25 cellular contexts compared by ENCODE assay signal in genomic region chr10:66222462-66223046, GRCh38.
DNase-seq lines count a peak whose midpoint lies in the region; ATAC-seq, FAIRE-seq and TF ChIP-seq lines count a peak whose summit lies in the region.
"Had no signal": no experiment of that assay in that cellular context is flagged by ENCODE, and none has a peak within 500 bp of the region (broad histone marks: within the 10 kb centered on the region; RNA-seq: fewer than 3 reads in every experiment).

No MANE protein-coding gene starts in this region.

- 40% methylated on average over 3 of the region's 3 CpGs for WGBS in mammary epithelial cell (ENCODE audit: low coverage, missing lambda C conversion rate)
- WGBS in K562 (ENCODE audit: insufficient coverage, low coverage, missing lambda C conversion rate) = 5% methylated on average over 3 of the region's 3 CpGs

- CTCF ChIA-PET in MCF 10A (lab: Yijun Ruan, JAX) = no interaction called here
- CTCF ChIA-PET in mammary epithelial cell (lab: Charles Lee; ENCODE audit: low non-redundant PET) = no interaction called here
- CTCF ChIA-PET in HEK293 (lab: Yijun Ruan, JAX) = no interaction called here
- CTCF ChIA-PET in K562 (lab: Yijun Ruan, JAX; ENCODE audit: low intra/inter-chr PET ratio) = interaction anchor here (0.5 kb wide), 1 partner anchor 257 kb away, joined by 3 read pairs; no protein-coding TSS in a partner anchor

- no peak for TF ChIP-seq POLR2A in K562 (conservative IDR thresholded peaks at IDR 0.05)

- TF ChIP-seq RAD21 in K562 (CRISPR knock-in tag; conservative IDR thresholded peaks at IDR 0.05 in 1 of 2, IDR thresholded peaks at IDR 0.05 in 1 of 2) = no peak

- ATAC-seq in K562 = no peak
- ATAC-seq: GM12878 had no signal

- no peaks in the 10 kb centered on the region for H3K79me2 ChIP-seq in mammary epithelial cell (ENCODE audit: insufficient read depth, low read length)
- no peaks in the 10 kb centered on the region for H3K79me2 ChIP-seq in K562 (ENCODE audit: control insufficient read depth, insufficient read depth, low read length)

- H3K4me3 ChIP-seq in mammary epithelial cell (replicated peaks in 1 of 3; ENCODE audit: insufficient read depth in 1 of 3, low read depth in 2 of 3, low read length in 3 of 3) (no peak overlapping the region), HEK293 (ENCODE audit: low read depth, low read length) (no peak overlapping the region), K562 (no peak overlapping the region)
- H3K4me3 ChIP-seq: BLaER1, GM12878 had no signal

- no peaks in the 10 kb centered on the region for H3K36me3 Mint-ChIP-seq in MCF 10A (ENCODE audit: insufficient read depth, unreplicated experiment)
- H3K36me3 Mint-ChIP-seq: CD14-positive monocyte; CD4-positive, alpha-beta memory T cell; CD4-positive, CD25-positive, alpha-beta regulatory T cell; CD8-positive, alpha-beta memory T cell had no signal

- FAIRE-seq in K562 (lab: Jason Lieb, UNC) = no peak
- FAIRE-seq: GM12878, GM12892, GM18507 had no signal

- no peak overlapping the region for H3K4me3 Mint-ChIP-seq in MCF 10A (ENCODE audit: unreplicated experiment)
- H3K4me3 Mint-ChIP-seq: CD14-positive monocyte; CD4-positive, alpha-beta memory T cell; CD8-positive, alpha-beta memory T cell had no signal

- no peaks in the 10 kb centered on the region for H3K4me1 ChIP-seq in mammary epithelial cell (ENCODE audit: insufficient read depth, low read length)
- H3K4me1 ChIP-seq in HEK293 (ENCODE audit: control insufficient read depth, insufficient read depth, low read length) = no peaks in the 10 kb centered on the region
- H3K4me1 ChIP-seq in K562 (replicated peaks in 1 of 2; ENCODE audit: control insufficient read depth in 2 of 2, insufficient read depth in 2 of 2, low read length in 2 of 2) = no peaks in the 10 kb centered on the region
- H3K4me1 ChIP-seq: BE2C, BLaER1 had no signal

- no peaks in the 10 kb centered on the region for H3K9me3 ChIP-seq in mammary epithelial cell (replicated peaks; ENCODE audit: insufficient read depth, low read length)
- H3K9me3 ChIP-seq in HEK293 (ENCODE audit: control insufficient read depth, insufficient read depth, low read depth, low read length) = no peaks in the 10 kb centered on the region
- H3K9me3 ChIP-seq in K562 (replicated peaks; ENCODE audit: control insufficient read depth, insufficient read depth, low read depth, low read length) = no peaks in the 10 kb centered on the region
- H3K9me3 ChIP-seq: BE2C, BLaER1 had no signal

- no peak for DNase-seq in MCF 10A (ENCODE audit: unreplicated experiment)
- no peak for DNase-seq in mammary epithelial cell
- DNase-seq in K562 (ENCODE audit: extremely low read depth in 1 of 4, low spot score in 3 of 4) = no peak
- no peak for DNase-seq in NCI-H524 treated with DMSO at 0.1 percent for 48 hours (lab: John Stamatoyannopoulos, UW)
- DNase-seq: 8988T; ACHN; BE2C; C1 segment of cervical spinal cord; CD4-positive, alpha-beta memory T cell; CD4-positive, CD25-positive, alpha-beta regulatory T cell; CD8-positive, alpha-beta memory T cell; COR-L47; DMS 273 treated with DMSO at 0.1 percent for 48 hours; DMS153; DMS53; DMS79; DND-41; EL; GDM1 had no signal

- peak overlapping the region; percentile 44 for H3K27ac Mint-ChIP-seq in MCF 10A (ENCODE audit: low read depth, unreplicated experiment)
- H3K27ac Mint-ChIP-seq: CD14-positive monocyte; CD4-positive, alpha-beta memory T cell; CD4-positive, CD25-positive, alpha-beta regulatory T cell; CD8-positive, alpha-beta memory T cell had no signal

- intact Hi-C loops in MCF 10A (cut with micrococcal nuclease) = no loop called here
- intact Hi-C loops in mammary epithelial cell (cut with micrococcal nuclease) = no loop called here
- intact Hi-C loops in K562 (cut with micrococcal nuclease) = no loop called here

- H4K20me1 ChIP-seq in mammary epithelial cell (ENCODE audit: insufficient read depth, low read length) = no peaks in the 10 kb centered on the region
- H4K20me1 ChIP-seq in K562 (replicated peaks; ENCODE audit: control insufficient read depth, insufficient read depth, low read length) = no peaks in the 10 kb centered on the region
- H4K20me1 ChIP-seq: BLaER1 had no signal

- no peak overlapping the region for H3K4me2 ChIP-seq in mammary epithelial cell (ENCODE audit: insufficient read depth, low read depth, low read length)
- H3K4me2 ChIP-seq in K562 (ENCODE audit: insufficient read depth, low read length) = no peak overlapping the region
- H3K4me2 ChIP-seq: BLaER1 had no signal

- TF ChIP-seq CTCF in MCF 10A (IDR thresholded peaks at IDR 0.05; ENCODE audit: unreplicated experiment) = no peak
- no peak for TF ChIP-seq CTCF in mammary epithelial cell (conservative IDR thresholded peaks at IDR 0.05 in 1 of 2, IDR thresholded peaks at IDR 0.05 in 1 of 2; ENCODE audit: extremely low read depth in 1 of 2, insufficient read depth in 1 of 2, low read depth in 1 of 2, low read length in 2 of 2)
- TF ChIP-seq CTCF in HEK293 (tag by site-specific recombination; IDR thresholded peaks at IDR 0.05) = no peak
- no peak for TF ChIP-seq CTCF in K562 (IDR thresholded peaks at IDR 0.05 in 2 of 3, conservative IDR thresholded peaks at IDR 0.05 in 1 of 3; ENCODE audit: insufficient read depth in 2 of 3, low read depth in 1 of 3, low read length in 3 of 3)

- H3K27me3 Mint-ChIP-seq in MCF 10A (ENCODE audit: insufficient read depth, unreplicated experiment) = no peaks in the 10 kb centered on the region
- H3K27me3 Mint-ChIP-seq: CD4-positive, alpha-beta memory T cell; CD4-positive, CD25-positive, alpha-beta regulatory T cell; CD8-positive, alpha-beta memory T cell had no signal

- H2AFZ ChIP-seq in mammary epithelial cell (ENCODE audit: low read depth, low read length) = no peak overlapping the region
- H2AFZ ChIP-seq in K562 (ENCODE audit: low read depth, low read length) = no peak overlapping the region

- no peak for TF ChIP-seq EP300 in K562 (IDR thresholded peaks at IDR 0.05; ENCODE audit: low read length)

- in situ Hi-C loops in mammary epithelial cell (cut with MboI; ENCODE audit: low sequenced_read_pairs in 2 of 2) (no loop called here), K562 (cut with MboI) (no loop called here)

- H3K27ac ChIP-seq in mammary epithelial cell (ENCODE audit: insufficient read depth, low read depth, low read length) = no peak overlapping the region
- no peak overlapping the region for H3K27ac ChIP-seq in HEK293 (ENCODE audit: extremely low read depth, low read depth, low read length)
- H3K27ac ChIP-seq in K562 (ENCODE audit: extremely low read depth, low read depth, low read length) = no peak overlapping the region
- H3K27ac ChIP-seq: BLaER1 had no signal

- H3K9me3 Mint-ChIP-seq in MCF 10A (ENCODE audit: unreplicated experiment) = no peaks in the 10 kb centered on the region

- no TSS peak for BruUV-seq in MCF 10A (replicated peaks; lab: Mats Ljungman, UMichigan)
- no TSS peak for BruUV-seq in mammary epithelial cell (replicated peaks; lab: Mats Ljungman, UMichigan)
- no TSS peak for BruUV-seq in K562 (replicated peaks; lab: Mats Ljungman, UMichigan)

- dilution Hi-C loops in mammary epithelial cell (cut with HindIII; ENCODE audit: low sequenced_read_pairs) = no loop called here

- no peaks in the 10 kb centered on the region for H3K36me3 ChIP-seq in mammary epithelial cell (ENCODE audit: insufficient read depth, low read length)
- H3K36me3 ChIP-seq in HEK293 (ENCODE audit: control insufficient read depth in 2 of 2, insufficient read depth in 1 of 2, low read length in 2 of 2) = no peaks in the 10 kb centered on the region
- H3K36me3 ChIP-seq in K562 (ENCODE audit: control insufficient read depth, insufficient read depth, low read length) = no peaks in the 10 kb centered on the region
- H3K36me3 ChIP-seq: BE2C, BLaER1 had no signal

- no peaks in the 10 kb centered on the region for H3K27me3 ChIP-seq in mammary epithelial cell (ENCODE audit: insufficient read depth, low read length)
- H3K27me3 ChIP-seq in K562 (ENCODE audit: control insufficient read depth in 2 of 2, insufficient read depth in 2 of 2, low read length in 2 of 2) = no peaks in the 10 kb centered on the region
- H3K27me3 ChIP-seq: BE2C, BLaER1 had no signal

- POLR2A ChIA-PET in MCF 10A (lab: Yijun Ruan, JAX) = no interaction called here
- POLR2A ChIA-PET in HEK293 (lab: Yijun Ruan, JAX) = no interaction called here
- POLR2A ChIA-PET in K562 (lab: Yijun Ruan, JAX) = no interaction called here

- H3K9ac ChIP-seq in mammary epithelial cell (ENCODE audit: insufficient read depth, low read length) (no peak overlapping the region), K562 (ENCODE audit: insufficient read depth in 1 of 2, low read depth in 2 of 2, low read length in 2 of 2) (no peak overlapping the region)
- H3K9ac ChIP-seq: BLaER1 had no signal

- H3K9me1 ChIP-seq in K562 (ENCODE audit: control insufficient read depth, insufficient read depth, low read length) = no peaks in the 10 kb centered on the region

- peaks cover 5% of the 10 kb centered on the region for H3K4me1 Mint-ChIP-seq in MCF 10A (ENCODE audit: insufficient read depth, unreplicated experiment)
- H3K4me1 Mint-ChIP-seq: CD14-positive monocyte; CD4-positive, alpha-beta memory T cell; CD4-positive, CD25-positive, alpha-beta regulatory T cell; CD8-positive, alpha-beta memory T cell had no signal

TF ChIP-seq in HEK293, 187 proteins besides CTCF, POLR2A, EP300 and RAD21 (continues in another document):
- no peak for TF ChIP-seq ZNF24 (tag by site-specific recombination; IDR thresholded peaks at IDR 0.05)
- peak; percentile 38 for TF ChIP-seq ZNF366 (tag by site-specific recombination; conservative IDR thresholded peaks at IDR 0.05)
- 0 out of 2 replicates have a peak, but pooled peaks have one; percentile 25 for TF ChIP-seq PRDM1 (tag by site-specific recombination; IDR thresholded peaks at IDR 0.05)

TF ChIP-seq in K562, 482 proteins besides CTCF, POLR2A, EP300 and RAD21 (continues in another document):
- TF ChIP-seq U2AF1 (optimal IDR thresholded peaks at IDR 0.05; ENCODE audit: low read depth, low read length) (peak; percentile 22), HNRNPK (IDR thresholded peaks at IDR 0.05; ENCODE audit: low read depth, low read length, poor library complexity, severe bottlenecking) (peak; percentile 69), DPF2 (IDR thresholded peaks at IDR 0.05) (no peak), ZNF347 (CRISPR knock-in tag; IDR thresholded peaks at IDR 0.05; ENCODE audit: low read depth) (no peak), PCBP2 (IDR thresholded peaks at IDR 0.05; ENCODE audit: low read depth, low read length, poor library complexity, severe bottlenecking) (peak; percentile 65)
- TF ChIP-seq, protein P1, sequence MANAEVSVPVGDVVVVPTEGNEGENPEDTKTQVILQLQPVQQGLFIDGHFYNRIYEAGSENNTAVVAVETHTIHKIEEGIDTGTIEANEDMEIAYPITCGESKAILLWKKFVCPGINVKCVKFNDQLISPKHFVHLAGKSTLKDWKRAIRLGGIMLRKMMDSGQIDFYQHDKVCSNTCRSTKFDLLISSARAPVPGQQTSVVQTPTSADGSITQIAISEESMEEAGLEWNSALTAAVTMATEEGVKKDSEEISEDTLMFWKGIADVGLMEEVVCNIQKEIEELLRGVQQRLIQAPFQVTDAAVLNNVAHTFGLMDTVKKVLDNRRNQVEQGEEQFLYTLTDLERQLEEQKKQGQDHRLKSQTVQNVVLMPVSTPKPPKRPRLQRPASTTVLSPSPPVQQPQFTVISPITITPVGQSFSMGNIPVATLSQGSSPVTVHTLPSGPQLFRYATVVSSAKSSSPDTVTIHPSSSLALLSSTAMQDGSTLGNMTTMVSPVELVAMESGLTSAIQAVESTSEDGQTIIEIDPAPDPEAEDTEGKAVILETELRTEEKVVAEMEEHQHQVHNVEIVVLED (CRISPR knock-in tag; IDR thresholded peaks at IDR 0.05) = no peak
